In the genomic region with DNA sequence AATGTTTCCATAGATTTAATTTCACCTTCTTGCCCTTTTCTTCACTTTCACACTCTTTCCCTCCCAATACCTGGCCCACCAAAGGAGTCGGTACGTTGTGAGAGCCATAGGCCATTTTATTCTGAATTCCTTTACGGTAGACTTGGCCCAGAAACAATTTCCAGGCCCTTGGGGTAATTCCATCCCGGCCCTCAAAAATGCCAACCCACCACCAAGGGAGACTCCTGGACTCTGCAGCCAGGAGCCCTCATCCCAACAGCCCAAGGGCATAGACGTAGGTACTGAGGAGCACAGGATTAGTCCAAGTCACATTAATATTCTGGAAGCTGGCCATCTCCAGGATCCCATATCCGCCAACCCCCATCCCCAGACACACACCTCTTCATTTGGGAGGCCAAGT, we compare ENCODE assay signal across 12 cellular contexts.
A peak's percentile ranks its signal among the peaks of the same experiment; 100 is the strongest.
DNase-seq lines count a peak whose midpoint lies in the region; TF ChIP-seq lines count a peak whose summit lies in the region.
"Had no signal": no experiment of that assay in that cellular context is flagged by ENCODE, and none has a peak within 500 bp of the region (broad histone marks: within the 10 kb centered on the region; RNA-seq: fewer than 3 reads in every experiment).

No MANE protein-coding gene starts in this region.

- DNase-seq in Daoy (ENCODE audit: low read depth) (peak; percentile 53), M059J (ENCODE audit: low read depth) (peak; percentile 94), kidney tubule cell (ENCODE audit: low spot score) (peak; percentile 52), renal cortical epithelial cell (ENCODE audit: low read depth) (peak; percentile 59), NCI-H748 treated with DMSO at 0.1 percent for 48 hours (lab: John Stamatoyannopoulos, UW) (no peak), GM13976 (ENCODE audit: low spot score) (no peak)
- DNase-seq in activated CD4-positive, alpha-beta T cell treated with anti-CD3 and anti-CD28 coated beads for 4 hours, result no peak
- DNase-seq: C1 segment of cervical spinal cord; CD4-positive, alpha-beta memory T cell; COR-L47; EL; GDM1 had no signal

- in situ Hi-C loops in GM13976 (cut with MboI; ENCODE audit: low sequenced_read_pairs, unreplicated experiment), result loop anchor here (25.0 kb wide), 1 partner anchor 704 kb away; no protein-coding TSS in a partner anchor

- TF ChIP-seq CTCF in GM13976 (IDR thresholded peaks at IDR 0.05; ENCODE audit: borderline replicate concordance, control extremely low read depth, extremely low read depth, insufficient read depth, missing control alignments), result no peak

Comparison
In these comparisons a context has a peak if more than half of its experiments do, and no peak if none do; other contexts are left out.
1. DNase-seq: peak in Daoy (single experiment), M059J (single experiment), kidney tubule cell (single experiment) and renal cortical epithelial cell (single experiment); none in NCI-H748 treated with DMSO at 0.1 percent for 48 hours (single experiment), activated CD4-positive, alpha-beta T cell treated with anti-CD3 and anti-CD28 coated beads for 4 hours (0 of 2) and GM13976 (single experiment).